In genomic region chr16:4321286-4322120, GRCh38 we compare ENCODE assay signal across 2 cellular contexts.
TF ChIP-seq lines count a peak whose summit lies in the region.

No MANE protein-coding gene starts in this region.

TF ChIP-seq in Ishikawa, 13 proteins besides CTCF, POLR2A, EP300 and RAD21:
- TF ChIP-seq ZBTB7A (IDR thresholded peaks at IDR 0.05; ENCODE audit: low read depth) (peak; percentile 48; the same call in 1 of the 2 replicates), TEAD4 (IDR thresholded peaks at IDR 0.05) (0 out of 2 replicates have a peak, but pooled peaks have one; percentile 8), TCF12 (IDR thresholded peaks at IDR 0.05; ENCODE audit: low read depth) (peak; percentile 60; the same call in 1 of the 2 replicates), FOXM1 (IDR thresholded peaks at IDR 0.05; ENCODE audit: borderline replicate concordance, low read depth) (no peak), NFIC (IDR thresholded peaks at IDR 0.05) (no peak)
TF ChIP-seq in Ishikawa: peak in this region for 3.

TF ChIP-seq in H1, 55 proteins besides CTCF, POLR2A, EP300 and RAD21:
- TF ChIP-seq TCF12 (IDR thresholded peaks at IDR 0.05; ENCODE audit: low read depth, low read length) (no peak), RFX5 (IDR thresholded peaks at IDR 0.05; ENCODE audit: borderline replicate concordance, low read depth, low read length) (no peak), SUZ12 (IDR thresholded peaks at IDR 0.05; ENCODE audit: low read length) (no peak), KDM1A (IDR thresholded peaks at IDR 0.05; ENCODE audit: borderline replicate concordance, low read length) (no peak), CBX5 (IDR thresholded peaks at IDR 0.05; ENCODE audit: low read depth, low read length) (no peak), NRF1 (IDR thresholded peaks at IDR 0.05; ENCODE audit: low read depth, low read length) (no peak), SP1 (IDR thresholded peaks at IDR 0.05; ENCODE audit: low read depth, low read length) (no peak), KDM5A (IDR thresholded peaks at IDR 0.05; ENCODE audit: low read length) (no peak), POU5F1 (IDR thresholded peaks at IDR 0.05; ENCODE audit: low read depth, low read length) (no peak), NANOG (IDR thresholded peaks at IDR 0.05; ENCODE audit: insufficient read depth, low read depth, low read length, poor library complexity, severe bottlenecking) (no peak), ASH2L (IDR thresholded peaks at IDR 0.05; ENCODE audit: low read length) (no peak), E2F6 (IDR thresholded peaks at IDR 0.05) (no peak), PHF8 (conservative IDR thresholded peaks at IDR 0.05; ENCODE audit: low read depth, low read length) (no peak)
